In genomic region chr20:16167423-16167822, GRCh38 we compare ENCODE assay signal across 20 cellular contexts.
DNase-seq lines count a peak whose midpoint lies in the region; ATAC-seq lines count a peak whose summit lies in the region.
"Had no signal": no experiment of that assay in that cellular context is flagged by ENCODE, and none has a peak within 500 bp of the region (broad histone marks: within the 10 kb centered on the region; RNA-seq: fewer than 3 reads in every experiment).

No MANE protein-coding gene starts in this region.

- ATAC-seq in sciatic nerve (peak; percentile 55), GM18909 (IDR thresholded peaks at IDR 0.05; ENCODE audit: poor library complexity, unreplicated experiment) (no peak), GM21717 (IDR thresholded peaks at IDR 0.05; ENCODE audit: unreplicated experiment) (no peak)
- ATAC-seq: GM12878 had no signal

- DNase-seq in fibroblast of peridontal ligament (ENCODE audit: extremely low read depth) = peak; percentile 0
- DNase-seq in sciatic nerve (ENCODE audit: low spot score) = no peak
- DNase-seq in NCI-H526 (lab: John Stamatoyannopoulos, UW) = no peak
- DNase-seq: 8988T; ACHN; BE2C; CD4-positive, alpha-beta memory T cell; CD4-positive, CD25-positive, alpha-beta regulatory T cell; CD8-positive, alpha-beta memory T cell; COR-L47; DMS 273 treated with DMSO at 0.1 percent for 48 hours; DMS153; DMS53; DMS79; DND-41; EL; GDM1 had no signal

- intact Hi-C loops in sciatic nerve (cut with DNase I) = no loop called here
